14 cellular contexts compared by ENCODE assay signal in genomic region chr3:25429441-25429907, GRCh38. TPM values are rescaled to one million over a fixed set of nuclear protein-coding genes. Genes with fewer than 3 reads are reported as not detected.
DNase-seq lines count a peak whose midpoint lies in the region; ATAC-seq and TF ChIP-seq lines count a peak whose summit lies in the region.
"Had no signal": no experiment of that assay in that cellular context is flagged by ENCODE, and none has a peak within 500 bp of the region (broad histone marks: within the 10 kb centered on the region; RNA-seq: fewer than 3 reads in every experiment).

No MANE protein-coding gene starts in this region.

- DNase-seq in SJSA1 (ENCODE audit: low read depth in 1 of 2, low spot score in 2 of 2) (peak in 1 of 2 experiments; percentile 56), epithelial cell of prostate (ENCODE audit: low read depth, low spot score) (no peak), tibial nerve (ENCODE audit: low spot score in 2 of 2) (no peak)
- DNase-seq in activated naive CD4-positive, alpha-beta T cell treated with anti-CD3 and anti-CD28 coated beads, Interleukin-2, amount 10 ng/mL, durations not matched to agents 7 days and 5 days, result no peak
- no peak for DNase-seq in activated CD4-positive, alpha-beta T cell treated with anti-CD3 and anti-CD28 coated beads, Interleukin-2, amount 50 U/mL, for 48 hours
- DNase-seq: activated CD4-positive, alpha-beta memory T cell treated with anti-CD3 and anti-CD28 coated beads for 36 hours; erythroblast; NCI-H1105 treated with DMSO at 0.1 percent for 48 hours; NCI-H82; stimulated activated CD4-positive, alpha-beta T cell treated with anti-CD3 and anti-CD28 coated beads, Interleukin-15, amount 100 ng/mL, for 24 hours had no signal

- ATAC-seq in GM19328 (IDR thresholded peaks at IDR 0.05; ENCODE audit: unreplicated experiment), result no peak
- ATAC-seq: stimulated activated effector memory CD8-positive, alpha-beta T cell treated with anti-CD3 and anti-CD28 coated beads, Interleukin-12 subunit alpha, Interleukin-12 subunit beta, amount 100 ng/mL, for 72 hours had no signal

- H3K4me3 ChIP-seq in SJSA1 (peak overlapping the region; percentile 49), tibial nerve (peak overlapping the region; percentile 46 to 70 (median 68))

- H3K4me1 ChIP-seq in SJSA1 (replicated peaks), result peaks cover 41% of the 10 kb centered on the region
- H3K4me1 ChIP-seq in tibial nerve, result peaks cover 0 to 39% (median 11%) of the 10 kb centered on the region in 4 donors

- 13 to 18% methylated on average over 7 of the region's 7 CpGs for WGBS in tibial nerve, 2 donors

- H3K27me3 Mint-ChIP-seq in nephron (ENCODE audit: low read depth), result peaks cover 3% of the 10 kb centered on the region
- peaks cover 44% of the 10 kb centered on the region for H3K27me3 Mint-ChIP-seq in activated naive CD4-positive, alpha-beta T cell treated with anti-CD3 and anti-CD28 coated beads, Interleukin-2, amount 10 ng/mL, durations not matched to agents 7 days and 5 days

- H3K36me3 ChIP-seq in SJSA1 (no peaks in the 10 kb centered on the region), tibial nerve (no peaks in the 10 kb centered on the region)

- no peaks in the 10 kb centered on the region for H3K9me3 Mint-ChIP-seq in nephron
- H3K9me3 Mint-ChIP-seq in activated naive CD4-positive, alpha-beta T cell treated with anti-CD3 and anti-CD28 coated beads, Interleukin-2, amount 10 ng/mL, durations not matched to agents 7 days and 5 days, result no peaks in the 10 kb centered on the region
- H3K9me3 Mint-ChIP-seq: activated CD4-positive, alpha-beta memory T cell treated with anti-CD3 and anti-CD28 coated beads for 36 hours; stimulated activated effector memory CD8-positive, alpha-beta T cell treated with anti-CD3 and anti-CD28 coated beads, Interleukin-12 subunit alpha, Interleukin-12 subunit beta, amount 100 ng/mL, for 72 hours had no signal

- CTCF ChIA-PET in activated naive CD4-positive, alpha-beta T cell treated with anti-CD3 and anti-CD28 coated beads, Interleukin-2, amount 10 ng/mL, durations not matched to agents 7 days and 5 days (lab: Charles Lee), result no interaction called here

- H3K27ac Mint-ChIP-seq in nephron, result peak overlapping the region; percentile 99 to 100 (median 99)
- H3K27ac Mint-ChIP-seq in activated naive CD4-positive, alpha-beta T cell treated with anti-CD3 and anti-CD28 coated beads, Interleukin-2, amount 10 ng/mL, durations not matched to agents 7 days and 5 days, result no peak overlapping the region
- H3K27ac Mint-ChIP-seq: activated CD4-positive, alpha-beta memory T cell treated with anti-CD3 and anti-CD28 coated beads for 36 hours; activated naive CD8-positive, alpha-beta T cell; stimulated activated effector memory CD8-positive, alpha-beta T cell treated with anti-CD3 and anti-CD28 coated beads, Interleukin-12 subunit alpha, Interleukin-12 subunit beta, amount 100 ng/mL, for 72 hours had no signal

- no peaks in the 10 kb centered on the region for H3K27me3 ChIP-seq in SJSA1 (replicated peaks)
- H3K27me3 ChIP-seq in tibial nerve, result no peaks in the 10 kb centered on the region

- no peaks in the 10 kb centered on the region for H3K36me3 Mint-ChIP-seq in nephron (ENCODE audit: low read depth)
- no peaks in the 10 kb centered on the region for H3K36me3 Mint-ChIP-seq in activated naive CD4-positive, alpha-beta T cell treated with anti-CD3 and anti-CD28 coated beads, Interleukin-2, amount 10 ng/mL, durations not matched to agents 7 days and 5 days
- H3K36me3 Mint-ChIP-seq: activated CD4-positive, alpha-beta memory T cell treated with anti-CD3 and anti-CD28 coated beads for 36 hours; activated naive CD8-positive, alpha-beta T cell; stimulated activated effector memory CD8-positive, alpha-beta T cell treated with anti-CD3 and anti-CD28 coated beads, Interleukin-12 subunit alpha, Interleukin-12 subunit beta, amount 100 ng/mL, for 72 hours had no signal

- H3K27ac ChIP-seq in SJSA1, result peak overlapping the region; percentile 84
- peak overlapping the region; percentile 73 for H3K27ac ChIP-seq in epithelial cell of prostate
- H3K27ac ChIP-seq in tibial nerve, result peak overlapping the region; percentile 56 to 92 (median 82)

- peak overlapping the region; percentile 94 to 99 (median 98) for H3K4me3 Mint-ChIP-seq in nephron
- H3K4me3 Mint-ChIP-seq in activated naive CD4-positive, alpha-beta T cell treated with anti-CD3 and anti-CD28 coated beads, Interleukin-2, amount 10 ng/mL, durations not matched to agents 7 days and 5 days, result no peak overlapping the region
- H3K4me3 Mint-ChIP-seq: activated CD4-positive, alpha-beta memory T cell treated with anti-CD3 and anti-CD28 coated beads for 36 hours; activated naive CD8-positive, alpha-beta T cell; stimulated activated effector memory CD8-positive, alpha-beta T cell treated with anti-CD3 and anti-CD28 coated beads, Interleukin-12 subunit alpha, Interleukin-12 subunit beta, amount 100 ng/mL, for 72 hours had no signal

- TF ChIP-seq CTCF in nephron (IDR thresholded peaks at IDR 0.05; ENCODE audit: unreplicated experiment in 3 of 3) (no peak), tibial nerve (IDR thresholded peaks at IDR 0.05) (no peak)

- peak in 1 of 2 donors; percentile 4 for TF ChIP-seq EP300 in tibial nerve (IDR thresholded peaks at IDR 0.05)

- no peak for TF ChIP-seq POLR2A in tibial nerve (IDR thresholded peaks at IDR 0.05)

- H3K9me3 ChIP-seq in SJSA1 (replicated peaks), result no peaks in the 10 kb centered on the region
- no peaks in the 10 kb centered on the region for H3K9me3 ChIP-seq in tibial nerve

- H3K4me1 Mint-ChIP-seq in nephron, result peaks cover 61% of the 10 kb centered on the region
- no peaks in the 10 kb centered on the region for H3K4me1 Mint-ChIP-seq in activated naive CD4-positive, alpha-beta T cell treated with anti-CD3 and anti-CD28 coated beads, Interleukin-2, amount 10 ng/mL, durations not matched to agents 7 days and 5 days
- H3K4me1 Mint-ChIP-seq: stimulated activated effector memory CD8-positive, alpha-beta T cell treated with anti-CD3 and anti-CD28 coated beads, Interleukin-12 subunit alpha, Interleukin-12 subunit beta, amount 100 ng/mL, for 72 hours had no signal

RNA-seq across cellular contexts. Expression of gene RARB, which starts 1.4 kb away (rescaled TPM):
- total RNA-seq in SJSA1 (2014; rRNA removed; shearing (Covaris generic)), result 11.7 and 17.9 TPM in 2 replicates
- total RNA-seq in tibial nerve, result 10 to 100 TPM in 3 of 4 donors, 1 to 10 TPM in 1; 9.3 to 22.6 (median 15.1) TPM
- total RNA-seq: activated CD4-positive, alpha-beta memory T cell treated with anti-CD3 and anti-CD28 coated beads for 36 hours had no signal
